In genomic region chr3:134348524-134348923, GRCh38 we compare ENCODE assay signal across 13 cellular contexts. TPM values are rescaled to one million over a fixed set of nuclear protein-coding genes. Genes with fewer than 3 reads are reported as not detected.
A peak's percentile ranks its signal among the peaks of the same experiment; 100 is the strongest.
DNase-seq lines count a peak whose midpoint lies in the region; ATAC-seq and TF ChIP-seq lines count a peak whose summit lies in the region.
"Had no signal": no experiment of that assay in that cellular context is flagged by ENCODE, and none has a peak within 500 bp of the region (broad histone marks: within the 10 kb centered on the region; RNA-seq: fewer than 3 reads in every experiment).

No MANE protein-coding gene starts in this region.

- H3K4me2 ChIP-seq in osteoblast (ENCODE audit: insufficient read depth, low read length) = no peak overlapping the region

- CTCF ChIA-PET in Caco-2 (lab: Charles Lee) = no interaction called here
- CTCF ChIA-PET in Panc1 (lab: Charles Lee) = no interaction called here

- H3K4me1 Mint-ChIP-seq in Caco-2 (ENCODE audit: low read depth, unreplicated experiment) = peaks cover 60% of the 10 kb centered on the region

- no peaks in the 10 kb centered on the region for H3K27me3 ChIP-seq in Caco-2 (replicated peaks; ENCODE audit: control insufficient read depth, insufficient read depth, low read length)
- H3K27me3 ChIP-seq in Panc1 (ENCODE audit: control insufficient read depth, insufficient read depth, low read length) = no peaks in the 10 kb centered on the region
- H3K27me3 ChIP-seq in esophagus squamous epithelium = no peaks in the 10 kb centered on the region
- H3K27me3 ChIP-seq in osteoblast (ENCODE audit: insufficient read depth, low read length) = no peaks in the 10 kb centered on the region
- H3K27me3 ChIP-seq: colonic mucosa had no signal

- H3K4me3 ChIP-seq in Caco-2 (ENCODE audit: low read depth, low read length) (no peak overlapping the region), Panc1 (ENCODE audit: low read depth in 2 of 2, low read length in 2 of 2) (no peak overlapping the region), esophagus squamous epithelium (no peak overlapping the region), osteoblast (ENCODE audit: insufficient read depth, low read length) (no peak overlapping the region)
- H3K4me3 ChIP-seq: colonic mucosa had no signal

- DNase-seq in Caco-2 (peak in 1 of 2 experiments; percentile 34), Panc1 (ENCODE audit: low read depth, low spot score) (no peak), esophagus squamous epithelium (lab: John Stamatoyannopoulos, UW) (no peak), osteoblast (ENCODE audit: insufficient read length, low spot score, missing footprints) (peak; percentile 70), cerebellar nuclear complex (lab: John Stamatoyannopoulos, UW) (no peak), amniotic stem cell (lab: John Stamatoyannopoulos, UW) (no peak)
- DNase-seq: activated CD4-positive, alpha-beta T cell treated with anti-CD3 and anti-CD28 coated beads for 48 hours; activated gamma-delta T cell treated with Interleukin-2 at 50 U/mL for 16 hours; colonic mucosa; DMS79 treated with DMSO at 0.1 percent for 48 hours; NCI-H2029 had no signal

- peak; percentile 62 for ATAC-seq in Panc1
- ATAC-seq in GM21576 (IDR thresholded peaks at IDR 0.05; ENCODE audit: unreplicated experiment) = no peak
- no peak for ATAC-seq in GM21825 (IDR thresholded peaks at IDR 0.05; ENCODE audit: unreplicated experiment)

- BruUV-seq in Caco-2 (replicated peaks; lab: Mats Ljungman, UMichigan) = no TSS peak
- no TSS peak for BruUV-seq in Panc1 (replicated peaks; lab: Mats Ljungman, UMichigan)

- peaks cover 59% of the 10 kb centered on the region for H3K4me1 ChIP-seq in Caco-2
- peaks cover 23% of the 10 kb centered on the region for H3K4me1 ChIP-seq in Panc1 (ENCODE audit: control insufficient read depth, insufficient read depth, low read length)
- H3K4me1 ChIP-seq in esophagus squamous epithelium = peaks cover 32 to 60% (median 41%) of the 10 kb centered on the region in 3 donors
- peaks cover 25% of the 10 kb centered on the region for H3K4me1 ChIP-seq in osteoblast (ENCODE audit: insufficient read depth, low read length)

- intact Hi-C loops in Caco-2 (cut with micrococcal nuclease; ENCODE audit: unreplicated experiment) = no loop called here
- intact Hi-C loops in Panc1 (cut with micrococcal nuclease; ENCODE audit: unreplicated experiment) = no loop called here
- intact Hi-C loops in esophagus squamous epithelium (cut with DNase I) = no loop called here

- H3K9me3 ChIP-seq in Caco-2 = peaks cover 16% of the 10 kb centered on the region
- no peaks in the 10 kb centered on the region; the same call in 1 of the 2 replicates for H3K9me3 ChIP-seq in Panc1 (ENCODE audit: control insufficient read depth, insufficient read depth, low read depth, low read length)
- peaks cover 0 to 9% (median 4%) of the 10 kb centered on the region in 3 donors for H3K9me3 ChIP-seq in esophagus squamous epithelium
- H3K9me3 ChIP-seq in osteoblast (ENCODE audit: low read depth, low read length) = peaks cover 9% of the 10 kb centered on the region

- TF ChIP-seq POLR2A in esophagus squamous epithelium (IDR thresholded peaks at IDR 0.05) = no peak

- H3K27ac Mint-ChIP-seq in Caco-2 (ENCODE audit: unreplicated experiment) = peak overlapping the region; percentile 65

- H4K20me1 ChIP-seq in osteoblast (ENCODE audit: insufficient read depth, low read length) = no peaks in the 10 kb centered on the region

- in situ Hi-C loops in Panc1 (cut with HindIII; ENCODE audit: low pct_unique_long_range_greater_than_20kb, low sequenced_read_pairs) = no loop called here

- no peak overlapping the region for H3K4me3 Mint-ChIP-seq in Caco-2 (ENCODE audit: unreplicated experiment)

- H3K79me2 ChIP-seq in osteoblast (ENCODE audit: insufficient read depth, low read length) = no peaks in the 10 kb centered on the region

- POLR2A ChIA-PET in Caco-2 (lab: Charles Lee) = interaction anchor here (1.1 kb wide), 1 partner anchor 16 kb away, joined by 4 read pairs; no protein-coding TSS in a partner anchor
- POLR2A ChIA-PET in Panc1 (lab: Charles Lee) = no interaction called here

- H3K27ac ChIP-seq in Panc1 (ENCODE audit: low read length) (peak overlapping the region; percentile 45; the same call in 1 of the 2 replicates), esophagus squamous epithelium (peak overlapping the region; percentile 58 to 100 (median 73)), osteoblast (ENCODE audit: low read depth, low read length) (peak overlapping the region; percentile 2)
- H3K27ac ChIP-seq: colonic mucosa had no signal

- peaks cover 54% of the 10 kb centered on the region for H3K36me3 Mint-ChIP-seq in Caco-2 (ENCODE audit: insufficient read depth, unreplicated experiment)

- H3K9me3 Mint-ChIP-seq in Caco-2 (ENCODE audit: unreplicated experiment) = peaks cover 11% of the 10 kb centered on the region

- WGBS in esophagus squamous epithelium, 2 donors = 56 to 72% methylated on average over 3 to 4 of the region's 4 CpGs

- no peak overlapping the region for H2AFZ ChIP-seq in osteoblast (ENCODE audit: low read length)

- no peaks in the 10 kb centered on the region for H3K27me3 Mint-ChIP-seq in Caco-2 (ENCODE audit: insufficient read depth, unreplicated experiment)

- TF ChIP-seq CTCF in Caco-2 (IDR thresholded peaks at IDR 0.05; ENCODE audit: insufficient read depth in 1 of 2, low read depth in 1 of 2, low read length in 1 of 2, severe bottlenecking in 1 of 2, unreplicated experiment in 1 of 2) (no peak), Panc1 (IDR thresholded peaks at IDR 0.05) (no peak), esophagus squamous epithelium (IDR thresholded peaks at IDR 0.05) (peak in 2 of 6 experiments; percentile 13 to 38), osteoblast (IDR thresholded peaks at IDR 0.05; ENCODE audit: extremely low read depth, low read depth, low read length) (no peak)

- H3K36me3 ChIP-seq in Caco-2 (ENCODE audit: control insufficient read depth, insufficient read depth, low read length) (no peaks in the 10 kb centered on the region), Panc1 (ENCODE audit: control insufficient read depth, insufficient read depth, low read length) (no peaks in the 10 kb centered on the region), esophagus squamous epithelium (no peaks in the 10 kb centered on the region), osteoblast (ENCODE audit: insufficient read depth, low read length) (peaks cover 1% of the 10 kb centered on the region)
- H3K36me3 ChIP-seq: colonic mucosa had no signal

RNA-seq across cellular contexts. Expression of gene AMOTL2, which starts 25.7 kb away (rescaled TPM):
- 220 and 271 TPM in 2 replicates for total RNA-seq in Caco-2 (2022)
- total RNA-seq in Panc1 (2021; ENCODE audit: unreplicated experiment) = 146 TPM
- 73.2 TPM for polyA plus RNA-seq in Panc1 (2012; ENCODE audit: insufficient read length)
- 10 to 100 TPM; 54.5 to 99.0 (median 59.1) TPM for total RNA-seq in esophagus squamous epithelium
- total RNA-seq in osteoblast = 205 and 300 TPM in 2 replicates

Comparison
In these comparisons a context has a peak if more than half of its experiments do, and no peak if none do; other contexts are left out.
1. H3K27ac ChIP-seq: peak in every context shown above with its lines; median percentile 73 in esophagus squamous epithelium; 45 in Panc1; 2 in osteoblast.